23 cellular contexts compared by ENCODE assay signal in the genomic region with DNA sequence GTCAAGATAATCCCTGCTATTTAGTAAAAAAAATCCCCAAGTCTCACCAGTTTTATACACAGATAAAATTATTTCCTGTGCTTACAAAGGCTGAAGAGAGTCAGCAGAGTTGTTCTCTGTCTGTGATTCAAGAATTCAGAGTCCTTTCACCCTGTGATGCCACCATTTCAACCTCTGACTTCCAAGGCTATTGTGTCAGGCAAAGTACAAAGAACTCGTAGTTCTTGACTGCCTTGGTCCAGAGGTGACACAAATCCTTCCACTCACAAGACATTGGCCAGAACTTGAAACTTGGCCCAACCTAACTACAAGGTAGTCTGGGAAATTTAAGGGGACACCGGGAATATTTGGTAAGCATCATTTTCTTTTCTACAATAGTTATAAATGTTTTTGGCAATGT. TPM values are rescaled to one million over a fixed set of nuclear protein-coding genes. Genes with fewer than 3 reads are reported as not detected.
DNase-seq lines count a peak whose midpoint lies in the region; ATAC-seq, FAIRE-seq and TF ChIP-seq lines count a peak whose summit lies in the region.
"Had no signal": no experiment of that assay in that cellular context is flagged by ENCODE, and none has a peak within 500 bp of the region (broad histone marks: within the 10 kb centered on the region; RNA-seq: fewer than 3 reads in every experiment).

No MANE protein-coding gene starts in this region.

- H3K4me3 ChIP-seq in liver (ENCODE audit: low read depth in 1 of 3, low read length in 3 of 3) (no peak overlapping the region), HepG2 (replicated peaks in 1 of 3; ENCODE audit: insufficient read depth in 1 of 3, low read depth in 2 of 3, low read length in 3 of 3) (no peak overlapping the region), PC-3 (ENCODE audit: low read length) (no peak overlapping the region)
- H3K4me3 ChIP-seq: MG63 had no signal

- WGBS in liver = 53% methylated on average over 2 of the region's 2 CpGs
- 51% methylated on average over 2 of the region's 2 CpGs for WGBS in HepG2 (ENCODE audit: low lambda C conversion rate)

- no peaks in the 10 kb centered on the region for H4K20me1 ChIP-seq in HepG2 (ENCODE audit: insufficient read depth, low read length)
- no peaks in the 10 kb centered on the region for H4K20me1 ChIP-seq in PC-3 (ENCODE audit: low read length)

- H3K9me2 ChIP-seq in PC-3 (replicated peaks; ENCODE audit: low read length) = no peaks in the 10 kb centered on the region

- H3K4me1 ChIP-seq in liver (ENCODE audit: control insufficient read depth in 4 of 4, insufficient read depth in 4 of 4, low read length in 3 of 4) (peaks cover 0 to 2% (median 0%) of the 10 kb centered on the region in 4 donors), HepG2 (ENCODE audit: insufficient read depth, low read length) (peaks cover 12% of the 10 kb centered on the region; the same call in 1 of the 2 replicates), PC-3 (ENCODE audit: insufficient read depth, low read length) (no peaks in the 10 kb centered on the region)

- TF ChIP-seq EP300 in HepG2 (IDR thresholded peaks at IDR 0.05; ENCODE audit: low read depth in 2 of 2, low read length in 2 of 2) = no peak
- TF ChIP-seq EP300 in HepG2 (CRISPR knock-in tag; IDR thresholded peaks at IDR 0.05; ENCODE audit: borderline replicate concordance) = no peak

- no peaks in the 10 kb centered on the region for H3K9me3 ChIP-seq in liver (ENCODE audit: control insufficient read depth in 4 of 4, low read length in 3 of 4)
- H3K9me3 ChIP-seq in HepG2 (ENCODE audit: low read length) = no peaks in the 10 kb centered on the region
- H3K9me3 ChIP-seq in PC-3 (ENCODE audit: low read length) = no peaks in the 10 kb centered on the region
- H3K9me3 ChIP-seq: Caco-2, MG63 had no signal

- ATAC-seq in HepG2 (no peak), PC-3 (no peak), left lobe of liver (peak; percentile 71), HG03521 (IDR thresholded peaks at IDR 0.05; ENCODE audit: unreplicated experiment) (no peak)
- ATAC-seq: HCT116, SK-N-SH treated with all-trans-retinoic acid at 6 μM for 48 hours had no signal

- POLR2A ChIA-PET in HepG2 (lab: Yijun Ruan, JAX) = no interaction called here
- POLR2A ChIA-PET in PC-3 (lab: Charles Lee; ENCODE audit: unreplicated experiment) = no interaction called here

- H2AFZ ChIP-seq in HepG2 (ENCODE audit: low read length) (no peak overlapping the region), PC-3 (ENCODE audit: low read length) (0 out of 2 replicates have a peak overlapping the region, but pooled peaks have one; percentile 23)

- DNase-seq in HepG2 (ENCODE audit: low spot score) = no peak
- DNase-seq in PC-3 = no peak
- no peak for DNase-seq in left lobe of liver (ENCODE audit: low spot score)
- no peak for DNase-seq in KBM-7
- DNase-seq in NCI-H446 (lab: John Stamatoyannopoulos, UW) = no peak
- no peak for DNase-seq in HUDEP-2 (lab: John Stamatoyannopoulos, UW; ENCODE audit: unreplicated experiment in 76 of 76)
- DNase-seq: Caco-2; CD4-positive, CD25-positive, alpha-beta regulatory T cell; DMS 273 treated with DMSO at 0.1 percent for 48 hours; DMS79 treated with DMSO at 0.1 percent for 48 hours; Kasumi-1; MG63; NCI-H1417 treated with DMSO at 0.1 percent for 48 hours; NCI-H187; NCI-H446 treated with DMSO at 0.1 percent for 48 hours; NCI-H69; SIG-M5 had no signal

- CTCF ChIA-PET in HepG2 (lab: Yijun Ruan, JAX; ENCODE audit: low intra/inter-chr PET ratio, low total read pairs) = no interaction called here
- CTCF ChIA-PET in PC-3 (lab: Charles Lee) = no interaction called here

- H3K27ac ChIP-seq in liver (ENCODE audit: low read depth in 1 of 2, low read length in 2 of 2) (no peak overlapping the region), HepG2 (ENCODE audit: extremely low read length, insufficient read depth, low read length) (no peak overlapping the region), PC-3 (ENCODE audit: low read length) (no peak overlapping the region)
- H3K27ac ChIP-seq: RWPE1 had no signal

- no peaks in the 10 kb centered on the region for H3F3A ChIP-seq in PC-3 (ENCODE audit: low read length, unreplicated experiment)

- no TSS peak for BruUV-seq in HepG2 (replicated peaks; lab: Mats Ljungman, UMichigan)
- BruUV-seq in PC-3 (replicated peaks; lab: Mats Ljungman, UMichigan) = no TSS peak

- no peak overlapping the region for H3K4me2 ChIP-seq in HepG2 (ENCODE audit: low read depth, low read length)
- H3K4me2 ChIP-seq in PC-3 (ENCODE audit: low read length) = no peak overlapping the region

- H3K36me3 ChIP-seq in liver (ENCODE audit: control insufficient read depth in 4 of 4, insufficient read depth in 3 of 4, low read depth in 1 of 4, low read length in 3 of 4) = no peaks in the 10 kb centered on the region
- H3K36me3 ChIP-seq in HepG2 (replicated peaks in 1 of 2; ENCODE audit: control insufficient read depth in 1 of 2, insufficient read depth in 2 of 2, low read length in 2 of 2) = no peaks in the 10 kb centered on the region
- no peaks in the 10 kb centered on the region for H3K36me3 ChIP-seq in PC-3 (ENCODE audit: low read depth, low read length)
- H3K36me3 ChIP-seq: MG63 had no signal

- no peak for FAIRE-seq in HepG2 (lab: Jason Lieb, UNC)
- FAIRE-seq: GM12891 had no signal

- H3K27me3 ChIP-seq in liver (ENCODE audit: control insufficient read depth in 4 of 4, insufficient read depth in 4 of 4, low read length in 3 of 4) (no peaks in the 10 kb centered on the region), HepG2 (ENCODE audit: control insufficient read depth in 1 of 2, insufficient read depth in 2 of 2, low read length in 2 of 2) (no peaks in the 10 kb centered on the region), PC-3 (ENCODE audit: low read length) (no peaks in the 10 kb centered on the region)
- H3K27me3 ChIP-seq: MG63 had no signal

- intact Hi-C loops in HepG2 (cut with micrococcal nuclease; ENCODE audit: unreplicated experiment) (loop anchor here (5.0 kb wide), 1 partner anchor 34 kb away; no protein-coding TSS in a partner anchor), PC-3 (cut with micrococcal nuclease) (no loop called here)

- TF ChIP-seq CTCF in liver (IDR thresholded peaks at IDR 0.05; ENCODE audit: low read depth, low read length, missing input control) = no peak
- no peak for TF ChIP-seq CTCF in HepG2 (CRISPR knock-in tag; IDR thresholded peaks at IDR 0.05)
- TF ChIP-seq CTCF in PC-3 (conservative IDR thresholded peaks at IDR 0.05; ENCODE audit: low read depth, low read length) = no peak

- no peak for TF ChIP-seq POLR2A in HepG2 (IDR thresholded peaks at IDR 0.05; ENCODE audit: insufficient read depth in 1 of 2, low read depth in 2 of 2, low read length in 2 of 2)

- in situ Hi-C loops in HepG2 (cut with HindIII; ENCODE audit: extremely low pct_ligation_motif_present, low pct_unique_long_range_greater_than_20kb) (no loop called here), KBM-7 (cut with MboI; ENCODE audit: low pct_unique_long_range_greater_than_20kb, low sequenced_read_pairs) (no loop called here)

- H3K9ac ChIP-seq in liver (ENCODE audit: low read depth in 1 of 2, low read length in 2 of 2) (no peak overlapping the region), HepG2 (ENCODE audit: insufficient read depth, low read depth, low read length) (no peak overlapping the region), PC-3 (ENCODE audit: low read length) (no peak overlapping the region)

- H3K79me2 ChIP-seq in HepG2 (ENCODE audit: insufficient read depth, low read length) = no peaks in the 10 kb centered on the region
- H3K79me2 ChIP-seq in PC-3 (ENCODE audit: low read length) = no peaks in the 10 kb centered on the region

- TF ChIP-seq RAD21 in liver (IDR thresholded peaks at IDR 0.05) (peak in 1 of 2 donors; percentile 9), HepG2 (CRISPR knock-in tag; IDR thresholded peaks at IDR 0.05) (no peak)

TF ChIP-seq in liver, 16 proteins besides CTCF, POLR2A, EP300 and RAD21 (continues in another document):
- TF ChIP-seq NR2F2 (IDR thresholded peaks at IDR 0.05) = peak; percentile 93

TF ChIP-seq in HepG2, 621 proteins besides CTCF, POLR2A, EP300 and RAD21 (continues in another document):
- no peak for TF ChIP-seq SRSF4 (IDR thresholded peaks at IDR 0.05; ENCODE audit: low read depth, low read length, poor library complexity, severe bottlenecking)
- TF ChIP-seq POLR2G (IDR thresholded peaks at IDR 0.05; ENCODE audit: low read depth, low read length) = no peak
- no peak for TF ChIP-seq SRSF1 (optimal IDR thresholded peaks at IDR 0.05; ENCODE audit: low read depth, low read length)
- no peak for TF ChIP-seq ZNF713 (CRISPR knock-in tag; IDR thresholded peaks at IDR 0.05)

RNA-seq across cellular contexts. Expression of gene CMC1, which starts 34.9 kb away (rescaled TPM):
- total RNA-seq in liver (1 to 10 TPM; 4.2 TPM), HepG2 (2016; rRNA removed; fragmentation: Illumina TruSeq; extraction: Trizol) (29.5 and 32.3 TPM in 2 replicates), PC-3 (2014; rRNA removed) (11.3 and 16.7 TPM in 2 replicates), left lobe of liver (12.4 TPM)
- polyA plus RNA-seq in liver (10 to 100 TPM; 26.9 to 58.4 TPM), HepG2 (2011; rRNA removed) (19.9 and 22.1 TPM in 2 replicates)
- 23.4 and 25.5 TPM in 2 replicates for total RNA-seq in HepG2 (2016; cell fraction: cytosol; rRNA removed; fragmentation: Illumina TruSeq; extraction: Trizol; ENCODE audit: low read depth)
- total RNA-seq in HepG2 (2016; cell fraction: insoluble cytoplasmic fraction; rRNA removed; fragmentation: Illumina TruSeq; extraction: Trizol) = 28.5 and 32.7 TPM in 2 replicates
- 20.9 and 22.7 TPM in 2 replicates for total RNA-seq in HepG2 (2016; cell fraction: membrane; rRNA removed; fragmentation: Illumina TruSeq; extraction: Trizol)
- total RNA-seq in HepG2 (2016; cell fraction: nucleus; rRNA removed; fragmentation: Illumina TruSeq; extraction: Trizol) = 17.1 and 18.8 TPM in 2 replicates
- polyA plus RNA-seq in HepG2 (2011; cell fraction: cytosol; rRNA removed) = 11.6 and 16.4 TPM in 2 replicates
- 8.8 and 11.8 TPM in 2 replicates for polyA plus RNA-seq in HepG2 (2011; cell fraction: nucleus; rRNA removed)
- polyA plus RNA-seq in HepG2 (2012) = 30.2 and 38.8 TPM in 2 replicates
- 28.3 and 32.3 TPM in 2 replicates for polyA plus RNA-seq in HepG2 (2016; cell fraction: cytosol; fragmentation: Illumina TruSeq; extraction: Trizol; ENCODE audit: low read depth)
- 43.4 and 48.7 TPM in 2 replicates for polyA plus RNA-seq in HepG2 (2016; cell fraction: insoluble cytoplasmic fraction; fragmentation: Illumina TruSeq; extraction: Trizol; ENCODE audit: low read depth)
- 26.3 and 29.5 TPM in 2 replicates for polyA plus RNA-seq in HepG2 (2016; cell fraction: membrane; fragmentation: Illumina TruSeq; extraction: Trizol; ENCODE audit: low read depth)
- 35.4 and 35.6 TPM in 2 replicates for polyA plus RNA-seq in HepG2 (2016; cell fraction: nucleus; fragmentation: Illumina TruSeq; extraction: Trizol; ENCODE audit: insufficient read depth, low read depth)
- 3.6 and 5.0 TPM in 2 replicates for polyA minus RNA-seq in HepG2 (2011; rRNA and poly(A)+ RNA removed; ENCODE audit: low replicate concordance)
- 4.6 and 9.9 TPM in 2 replicates for polyA minus RNA-seq in HepG2 (2011; cell fraction: cytosol; rRNA and poly(A)+ RNA removed)
- polyA minus RNA-seq in HepG2 (2011; cell fraction: nucleus; rRNA and poly(A)+ RNA removed) = 43.8 and 44.0 TPM in 2 replicates
